Comparison of ENCODE assay signal across 8 cellular contexts in the genomic region with DNA sequence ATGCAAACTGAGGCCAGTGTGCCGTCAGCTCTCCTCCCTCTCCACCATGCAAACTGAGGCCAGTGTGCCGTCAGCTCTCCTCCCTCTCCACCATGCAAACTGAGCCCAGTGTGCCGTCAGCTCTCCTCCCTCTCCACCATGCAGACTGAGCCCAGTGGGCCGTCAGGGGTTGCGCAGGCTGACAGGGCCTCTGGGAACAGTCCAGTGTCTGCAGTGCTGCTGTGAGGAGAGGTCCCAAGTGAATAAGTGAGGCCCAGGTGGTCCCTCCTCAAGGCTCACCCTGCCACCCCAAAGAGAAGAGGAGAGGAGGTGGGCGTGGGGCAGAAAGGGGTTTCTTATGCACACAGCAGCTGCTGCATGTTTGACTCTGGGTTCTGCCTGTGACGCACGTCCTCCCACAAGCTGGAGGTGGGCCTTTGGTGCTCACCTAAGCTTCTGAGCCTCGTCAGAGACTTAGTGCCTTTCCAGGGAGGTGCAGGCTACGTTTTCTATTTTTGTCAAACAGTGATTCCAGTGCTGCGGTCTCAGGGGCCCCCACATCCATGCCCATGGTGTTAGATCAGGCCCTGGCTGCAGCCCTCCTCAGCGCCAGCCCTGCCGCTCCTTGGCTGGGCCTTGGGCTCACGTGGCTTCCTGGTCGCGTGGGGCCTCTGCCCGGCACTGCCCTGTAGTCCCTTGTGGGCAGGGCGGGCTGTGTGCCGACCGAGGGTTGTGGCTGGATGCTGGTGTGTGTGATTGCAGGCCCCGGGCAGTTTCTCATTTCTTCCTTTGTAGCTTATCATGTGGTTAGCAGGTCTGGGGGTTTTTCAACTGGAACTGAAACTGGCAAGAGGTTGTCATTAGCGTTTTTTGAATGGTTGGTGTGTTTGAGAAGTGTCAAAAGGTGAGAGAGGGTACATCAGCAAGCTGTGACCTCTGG. TPM values are rescaled to one million over a fixed set of nuclear protein-coding genes. Genes with fewer than 3 reads are reported as not detected.
A peak's percentile ranks its signal among the peaks of the same experiment; 100 is the strongest.
DNase-seq lines count a peak whose midpoint lies in the region; ATAC-seq and TF ChIP-seq lines count a peak whose summit lies in the region.
"Had no signal": no experiment of that assay in that cellular context is flagged by ENCODE, and none has a peak within 500 bp of the region (broad histone marks: within the 10 kb centered on the region; RNA-seq: fewer than 3 reads in every experiment).

No MANE protein-coding gene starts in this region.

- peak; percentile 70 to 86 for DNase-seq in left lung
- no peak for DNase-seq in hepatic stellate cell (ENCODE audit: low spot score)
- no peak for DNase-seq in kidney glomerular epithelial cell (lab: John Stamatoyannopoulos, UW)
- DNase-seq in T1000 (lab: John Stamatoyannopoulos, UW): no peak

- peak overlapping the region; percentile 7; the same call in 1 of the 2 replicates for H3K9ac ChIP-seq in OCI-LY1 (ENCODE audit: low read length)

- no peaks in the 10 kb centered on the region for H3K9me3 ChIP-seq in OCI-LY1 (ENCODE audit: low read length)
- no peaks in the 10 kb centered on the region for H3K9me3 ChIP-seq in left lung

- H3K79me2 ChIP-seq in OCI-LY1 (ENCODE audit: insufficient read depth, low read length): no peaks in the 10 kb centered on the region

- peaks cover 10% of the 10 kb centered on the region; the same call in 1 of the 2 replicates for H3K36me3 ChIP-seq in OCI-LY1 (ENCODE audit: insufficient read depth, low read length)
- peaks cover 0 to 69% of the 10 kb centered on the region in 2 donors for H3K36me3 ChIP-seq in left lung

- no peak for TF ChIP-seq CTCF in OCI-LY1 (IDR thresholded peaks at IDR 0.05; ENCODE audit: low read length)
- no peak for TF ChIP-seq CTCF in left lung (IDR thresholded peaks at IDR 0.05)

- intact Hi-C loops in left lung (cut with DNase I): no loop called here

- H4K20me1 ChIP-seq in OCI-LY1 (ENCODE audit: insufficient read depth, low read length): no peaks in the 10 kb centered on the region

- H3K4me3 ChIP-seq in OCI-LY1 (ENCODE audit: low read depth, low read length, poor library complexity, severe bottlenecking) (no peak overlapping the region), left lung (no peak overlapping the region)

- in situ Hi-C loops in GM18951 (cut with MboI; ENCODE audit: low sequenced_read_pairs, unreplicated experiment): no loop called here

- H3K27me3 ChIP-seq in OCI-LY1 (ENCODE audit: insufficient read depth, low read length): no peaks in the 10 kb centered on the region
- H3K27me3 ChIP-seq in left lung: no peaks in the 10 kb centered on the region

- H3F3A ChIP-seq in OCI-LY1 (ENCODE audit: insufficient read depth, low read length): no peaks in the 10 kb centered on the region

- H3K9me2 ChIP-seq in OCI-LY1 (ENCODE audit: low read depth, low read length): no peaks in the 10 kb centered on the region

- H3K27ac ChIP-seq in OCI-LY1 (ENCODE audit: low read depth, low read length, poor library complexity, severe bottlenecking) (peak overlapping the region; percentile 84), left lung (no peak overlapping the region)

- ATAC-seq in HG02798 (IDR thresholded peaks at IDR 0.05; ENCODE audit: poor library complexity, unreplicated experiment): peak; percentile 82
- peak; percentile 71 for ATAC-seq in left lung

- TF ChIP-seq POLR2A in GM18951 (IDR thresholded peaks at IDR 0.05; ENCODE audit: extremely low read depth, insufficient read depth, insufficient read length): peak; percentile 34

- H3K4me1 ChIP-seq in OCI-LY1 (ENCODE audit: insufficient read depth, low read length, severe bottlenecking) (peaks cover 58% of the 10 kb centered on the region), left lung (peaks cover 0 to 35% of the 10 kb centered on the region in 2 donors)

- peak overlapping the region; percentile 55 for H3K4me2 ChIP-seq in OCI-LY1 (ENCODE audit: low read length)

- H2AFZ ChIP-seq in OCI-LY1 (ENCODE audit: low read length): no peak overlapping the region

RNA-seq across cellular contexts. Expression of a gene that starts 7.1 kb away (rescaled TPM):
- 10 to 100 TPM; 14.7 to 22.0 TPM for total RNA-seq in left lung

RNA-seq across cellular contexts. Expression of a gene that starts 42.8 kb away (rescaled TPM):
- total RNA-seq in left lung: 10 to 100 TPM; 12.6 to 22.6 TPM
- total RNA-seq: T-helper 1 cell treated with Interleukin-12 subunit alpha and Interleukin-12 subunit beta and Interleukin-4 antibody, amounts not matched to agents 30 ng/mL and 1 ng/mL, for 36 hours had no signal

Comparison
In these comparisons a context has a peak if more than half of its experiments do, and no peak if none do; other contexts are left out.
1. DNase-seq: peak in left lung (2 of 2); none in hepatic stellate cell (single experiment), kidney glomerular epithelial cell (single experiment) and T1000 (single experiment).